1 cellular context compared by ENCODE assay signal in genomic region chr9:124222109-124222508, GRCh38.
TF ChIP-seq lines count a peak whose summit lies in the region.

No MANE protein-coding gene starts in this region.

TF ChIP-seq in HepG2, 621 proteins besides CTCF, POLR2A, EP300 and RAD21:
- TF ChIP-seq ZFP90 (CRISPR knock-in tag; IDR thresholded peaks at IDR 0.05; ENCODE audit: borderline replicate concordance) (no peak), ZNF770 (CRISPR knock-in tag; IDR thresholded peaks at IDR 0.05) (peak; percentile 55; the same call in 1 of the 2 replicates)
